Comparison of ENCODE assay signal across 9 cellular contexts in the genomic region with DNA sequence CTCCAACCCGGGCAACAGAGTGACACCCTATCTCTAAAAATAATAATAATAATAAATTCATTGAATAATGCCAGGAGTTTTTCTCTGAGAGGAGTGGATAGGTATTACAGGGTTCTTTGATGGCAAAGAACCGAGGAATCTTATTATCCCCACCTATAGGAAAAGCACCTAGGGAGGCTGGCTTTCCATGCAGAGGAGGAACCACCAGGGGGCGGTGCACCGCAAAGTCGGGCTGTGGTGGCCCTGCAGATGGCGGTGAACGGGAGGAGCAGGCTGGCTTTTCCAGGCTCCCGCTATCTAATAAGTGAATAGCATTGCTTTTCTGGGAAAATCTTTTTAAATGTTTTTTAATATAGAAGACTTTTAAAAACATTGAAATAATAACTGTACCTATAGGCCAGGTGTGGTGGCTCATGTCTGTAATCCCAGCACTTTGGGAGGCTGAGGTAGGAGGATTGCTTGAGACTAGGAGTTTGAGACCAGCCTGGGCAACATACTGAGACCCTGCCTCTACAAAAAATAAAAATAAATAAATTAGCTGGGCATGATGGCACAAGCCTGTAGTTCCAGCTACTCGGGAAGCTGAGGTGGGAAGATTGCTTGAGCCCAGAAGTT.
DNase-seq lines count a peak whose midpoint lies in the region; ATAC-seq, FAIRE-seq and TF ChIP-seq lines count a peak whose summit lies in the region.
"Had no signal": no experiment of that assay in that cellular context is flagged by ENCODE, and none has a peak within 500 bp of the region (broad histone marks: within the 10 kb centered on the region; RNA-seq: fewer than 3 reads in every experiment).

No MANE protein-coding gene starts in this region.

- no peaks in the 10 kb centered on the region for H3K4me1 Mint-ChIP-seq in activated CD4-positive, alpha-beta memory T cell treated with anti-CD3 and anti-CD28 coated beads for 36 hours (ENCODE audit: low read depth)

- POLR2A ChIA-PET in activated CD4-positive, alpha-beta memory T cell treated with anti-CD3 and anti-CD28 coated beads for 36 hours (lab: Charles Lee), result no interaction called here

- no peak for DNase-seq in AG10803 (ENCODE audit: low read depth)
- peak; percentile 52 for DNase-seq in activated CD4-positive, alpha-beta memory T cell treated with anti-CD3 and anti-CD28 coated beads for 36 hours
- DNase-seq in left ventricle myocardium superior, result peak; percentile 62
- DNase-seq in stimulated activated CD8-positive, alpha-beta memory T cell treated with anti-CD3 and anti-CD28 coated beads, Interleukin-15, amount 100 ng/mL, for 1 hour (ENCODE audit: low read depth), result peak; percentile 9
- DNase-seq in NCI-H1694 (lab: John Stamatoyannopoulos, UW), result no peak
- no peak for DNase-seq in frontal cortex (ENCODE audit: low spot score in 2 of 2)

- H3K9me3 Mint-ChIP-seq in activated CD4-positive, alpha-beta memory T cell treated with anti-CD3 and anti-CD28 coated beads for 36 hours, result no peaks in the 10 kb centered on the region

- CTCF ChIA-PET in activated CD4-positive, alpha-beta memory T cell treated with anti-CD3 and anti-CD28 coated beads for 36 hours (lab: Charles Lee), result interaction anchor here (0.8 to 2.0 kb wide), 6 partner anchors 9 to 1052 kb away, joined by 3 to 7 read pairs (median 6); no protein-coding TSS in a partner anchor

- no peak overlapping the region for H3K4me3 Mint-ChIP-seq in activated CD4-positive, alpha-beta memory T cell treated with anti-CD3 and anti-CD28 coated beads for 36 hours

- no peaks in the 10 kb centered on the region for H3K27me3 Mint-ChIP-seq in activated CD4-positive, alpha-beta memory T cell treated with anti-CD3 and anti-CD28 coated beads for 36 hours

- intact Hi-C loops in activated CD4-positive, alpha-beta memory T cell treated with anti-CD3 and anti-CD28 coated beads for 36 hours (cut with micrococcal nuclease), result loop anchor here (5.0 kb wide), 2 partner anchors 768 to 1053 kb away; no protein-coding TSS in a partner anchor
- intact Hi-C loops in left ventricle myocardium superior (cut with micrococcal nuclease), result no loop called here

- H3K27ac Mint-ChIP-seq in activated CD4-positive, alpha-beta memory T cell treated with anti-CD3 and anti-CD28 coated beads for 36 hours, result no peak overlapping the region

- no peaks in the 10 kb centered on the region for H3K36me3 Mint-ChIP-seq in activated CD4-positive, alpha-beta memory T cell treated with anti-CD3 and anti-CD28 coated beads for 36 hours

- no peak overlapping the region for H3K4me3 ChIP-seq in AG10803 (ENCODE audit: low read length)

- ATAC-seq in GM18868 (IDR thresholded peaks at IDR 0.05; ENCODE audit: unreplicated experiment) (peak; percentile 97), HG03457 (IDR thresholded peaks at IDR 0.05; ENCODE audit: unreplicated experiment) (peak; percentile 67), left ventricle myocardium superior (no peak)

- TF ChIP-seq CTCF in AG10803 (conservative IDR thresholded peaks at IDR 0.05; ENCODE audit: low read length), result peak; percentile 30

- no peak for FAIRE-seq in frontal cortex (lab: Jason Lieb, UNC)
- FAIRE-seq: endothelial cell of umbilical vein had no signal

Comparison
In these comparisons a context has a peak if more than half of its experiments do, and no peak if none do; other contexts are left out.
1. DNase-seq: peak in activated CD4-positive, alpha-beta memory T cell treated with anti-CD3 and anti-CD28 coated beads for 36 hours (single experiment), left ventricle myocardium superior (single experiment) and stimulated activated CD8-positive, alpha-beta memory T cell treated with anti-CD3 and anti-CD28 coated beads, Interleukin-15, amount 100 ng/mL, for 1 hour (single experiment); none in AG10803 (single experiment), NCI-H1694 (single experiment) and frontal cortex (0 of 2).